In the genomic region with DNA sequence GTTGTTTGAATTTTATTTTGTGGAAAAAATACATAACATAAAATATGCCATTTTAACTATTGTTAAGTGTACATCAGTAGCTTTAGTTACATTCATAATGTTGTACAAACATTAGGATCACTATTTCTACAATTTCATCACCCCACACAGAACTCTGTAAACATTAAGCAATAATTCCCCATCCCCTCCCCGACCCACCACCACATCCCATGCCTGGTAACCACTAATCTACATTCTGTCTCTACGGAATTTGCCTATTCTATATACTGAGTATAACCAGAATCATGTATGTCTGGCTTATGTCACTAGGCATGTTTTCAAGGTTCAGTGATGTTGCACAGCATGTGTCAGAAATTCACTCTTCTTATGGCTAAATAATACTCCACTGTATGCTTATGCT, we compare ENCODE assay signal across 18 cellular contexts.
"Had no signal": no experiment of that assay in that cellular context is flagged by ENCODE, and none has a peak within 500 bp of the region (broad histone marks: within the 10 kb centered on the region; RNA-seq: fewer than 3 reads in every experiment).

No MANE protein-coding gene starts in this region.

- H3K36me3 ChIP-seq: spleen, tibial nerve had no signal

- H3K9me3 ChIP-seq: testis had no signal

- FAIRE-seq: endometrium had no signal

- H2AFZ ChIP-seq: hepatocyte had no signal

- DNase-seq: effector memory CD4-positive, alpha-beta T cell; head of caudate nucleus; kidney glomerular epithelial cell; natural killer cell; posterior cingulate gyrus; spleen; stimulated activated CD4-positive, alpha-beta T cell treated with anti-CD3 and anti-CD28 coated beads, Interleukin-15, amount 100 ng/mL, for 24 hours; stimulated activated CD4-positive, alpha-beta T cell treated with anti-CD3 and anti-CD28 coated beads, Interleukin-1b, Interleukin-23, amount 100 ng/mL, for 48 hours; stimulated activated CD4-positive, alpha-beta T cell treated with anti-CD3 and anti-CD28 coated beads, Interleukin-4, amount 100 ng/mL, for 4 hours; stimulated activated naive B cell treated with anti-CD40 and anti-IgM and Interleukin-4, amounts not matched to agents 10 μg/mL and 1 μg/mL and 100 μg/mL, for 72 hours; stimulated activated naive CD8-positive, alpha-beta T cell treated with anti-CD3 and anti-CD28 coated beads, Interleukin-15, amount 100 ng/mL, for 72 hours; testis had no signal

- H3K4me2 ChIP-seq: hepatocyte had no signal

- H3K4me1 ChIP-seq: foreskin keratinocyte, spleen, testis had no signal

- H3K27ac ChIP-seq: foreskin keratinocyte, hepatocyte, spleen, testis, tibial nerve had no signal

- H3K4me3 ChIP-seq: hepatocyte, spleen, testis, tibial nerve had no signal

- ATAC-seq: esophagus mucosa; foreskin keratinocyte; natural killer cell; sciatic nerve; stimulated activated naive B cell treated with anti-CD40 and anti-IgM and Interleukin-4, amounts not matched to agents 10 μg/mL and 1 μg/mL and 100 μg/mL, for 72 hours; stimulated activated naive CD8-positive, alpha-beta T cell treated with anti-CD3 and anti-CD28 coated beads, Interleukin-15, amount 100 ng/mL, for 72 hours had no signal

- H3K27me3 ChIP-seq: foreskin keratinocyte, hepatocyte, spleen, testis, tibial nerve had no signal
